ENCODE assay signal across 32 cellular contexts in the genomic region with DNA sequence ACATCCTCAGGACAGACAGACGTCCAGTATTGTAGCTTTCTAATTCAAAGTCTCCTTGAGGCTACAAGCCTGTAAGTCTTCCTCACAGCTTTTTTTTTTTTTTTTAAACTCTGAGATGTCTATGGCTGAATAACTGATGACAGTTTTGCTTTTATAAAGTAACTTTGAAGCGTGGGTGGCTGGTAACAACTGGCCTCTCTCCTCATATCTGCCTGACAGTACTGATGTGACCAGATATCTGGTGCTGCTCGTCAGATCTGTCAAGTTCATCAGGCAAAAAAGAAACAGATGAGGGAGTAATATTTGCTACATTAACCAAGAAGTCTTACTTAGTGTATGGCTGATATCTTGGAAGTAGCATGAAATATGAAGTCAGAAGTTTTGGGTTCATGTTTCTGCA.
"Had no signal": no experiment of that assay in that cellular context is flagged by ENCODE, and none has a peak within 500 bp of the region (broad histone marks: within the 10 kb centered on the region; RNA-seq: fewer than 3 reads in every experiment).

No MANE protein-coding gene starts in this region.

- H3K27ac Mint-ChIP-seq: activated B cell treated with CpG ODN at 0.5 μM for 24 hours; activated CD8-positive, alpha-beta T cell treated with anti-CD3 and anti-CD28 coated beads for 36 hours; activated naive CD4-positive, alpha-beta T cell treated with anti-CD3 and anti-CD28 coated beads, Interleukin-2, amount 50 U/mL, for 24 hours; activated naive CD8-positive, alpha-beta T cell treated with anti-CD3 and anti-CD28 coated beads for 36 hours; activated naive CD8-positive, alpha-beta T cell treated with anti-CD3 and anti-CD28 coated beads, Interleukin-2, amount 50 U/mL, for 24 hours; activated T-helper 17 cell treated with anti-CD3 and anti-CD28 coated beads, Interleukin-2, amount 50 U/mL, for 72 hours; brain; endodermal cell; T-cell; T-helper 1 cell treated with Interleukin-12 subunit alpha and Interleukin-12 subunit beta and Interleukin-4 antibody, amounts not matched to agents 30 μg/mL and 1 μg/mL, for 36 hours had no signal

- H3K4me1 Mint-ChIP-seq: activated B cell treated with CpG ODN at 0.5 μM for 24 hours; activated naive CD4-positive, alpha-beta T cell treated with anti-CD3 and anti-CD28 coated beads, Interleukin-2, amount 50 U/mL, for 24 hours; activated T-helper 17 cell treated with anti-CD3 and anti-CD28 coated beads, Interleukin-2, amount 50 U/mL, for 72 hours; brain; central memory CD8-positive, alpha-beta T cell; endodermal cell; T-cell had no signal

- H3K36me3 Mint-ChIP-seq: activated naive CD4-positive, alpha-beta T cell treated with anti-CD3 and anti-CD28 coated beads, Interleukin-2, amount 50 U/mL, for 24 hours; activated naive CD8-positive, alpha-beta T cell treated with anti-CD3 and anti-CD28 coated beads for 36 hours; T-cell had no signal

- H3K27me3 ChIP-seq: adrenal gland, ascending aorta, breast epithelium, cardiac muscle cell had no signal

- H3K9me3 ChIP-seq: adrenal gland, ascending aorta, breast epithelium had no signal

- H3K36me3 ChIP-seq: adrenal gland, ascending aorta, breast epithelium, cardiac muscle cell, WERI-Rb-1 had no signal

- DNase-seq: activated B cell treated with CpG ODN at 0.5 μM for 24 hours; activated CD4-positive, alpha-beta T cell treated with anti-CD3 and anti-CD28 coated beads for 48 hours; activated CD4-positive, alpha-beta T cell treated with anti-CD3 and anti-CD28 coated beads, Interleukin-2, amount 50 U/mL, for 1 hour; activated CD4-positive, alpha-beta T cell treated with anti-CD3 and anti-CD28 coated beads, Interleukin-2, amount 50 U/mL, for 48 hours; activated CD8-positive, alpha-beta memory T cell treated with anti-CD3 and anti-CD28 coated beads for 24 hours; activated CD8-positive, alpha-beta T cell treated with anti-CD3 and anti-CD28 coated beads for 36 hours; activated effector memory CD4-positive, alpha-beta T cell treated with Interleukin-2 at 50 U/mL for 16 hours; activated gamma-delta T cell treated with Interleukin-2 at 50 U/mL for 16 hours; activated naive CD4-positive, alpha-beta T cell treated with Interleukin-2 at 50 U/mL for 16 hours; activated naive CD8-positive, alpha-beta T cell treated with anti-CD3 and anti-CD28 coated beads for 36 hours; activated naive CD8-positive, alpha-beta T cell treated with anti-CD3 and anti-CD28 coated beads, Interleukin-2, amount 50 U/mL, for 24 hours; activated T-cell treated with anti-CD3 and anti-CD28 coated beads, Interleukin-2, amount 50 U/mL, for 4 hours; adrenal gland; cortex of kidney; dermis blood vessel endothelial cell; effector CD8-positive, alpha-beta T cell; endodermal cell; foreskin fibroblast; SW 1271; T-cell; T-helper 9 cell; WERI-Rb-1 had no signal

- H3K27me3 Mint-ChIP-seq: activated CD8-positive, alpha-beta T cell treated with anti-CD3 and anti-CD28 coated beads for 36 hours; activated naive CD4-positive, alpha-beta T cell treated with anti-CD3 and anti-CD28 coated beads, Interleukin-2, amount 50 U/mL, for 24 hours; activated naive CD8-positive, alpha-beta T cell treated with anti-CD3 and anti-CD28 coated beads, Interleukin-2, amount 50 U/mL, for 24 hours; brain had no signal

- ATAC-seq: activated CD4-positive, CD25-positive, alpha-beta regulatory T cell treated with anti-CD3 and anti-CD28 coated beads, Interleukin-2, amount 50 U/mL, for 24 hours; activated CD8-positive, alpha-beta T cell treated with anti-CD3 and anti-CD28 coated beads for 36 hours; activated naive CD8-positive, alpha-beta T cell treated with anti-CD3 and anti-CD28 coated beads, Interleukin-2, amount 50 U/mL, for 24 hours; activated T-cell treated with anti-CD3 and anti-CD28 coated beads, Interleukin-2, amount 50 U/mL, for 4 hours; activated T-helper 17 cell treated with anti-CD3 and anti-CD28 coated beads, Interleukin-2, amount 50 U/mL, for 72 hours; esophagus mucosa; T-cell had no signal

- H3K4me3 Mint-ChIP-seq: activated B cell treated with CpG ODN at 0.5 μM for 24 hours; activated CD8-positive, alpha-beta T cell treated with anti-CD3 and anti-CD28 coated beads for 36 hours; activated naive CD4-positive, alpha-beta T cell treated with anti-CD3 and anti-CD28 coated beads, Interleukin-2, amount 50 U/mL, for 24 hours; activated naive CD8-positive, alpha-beta T cell treated with anti-CD3 and anti-CD28 coated beads for 36 hours; activated naive CD8-positive, alpha-beta T cell treated with anti-CD3 and anti-CD28 coated beads, Interleukin-2, amount 50 U/mL, for 24 hours; activated T-cell treated with anti-CD3 and anti-CD28 coated beads, Interleukin-2, amount 50 U/mL, for 4 hours; activated T-helper 17 cell treated with anti-CD3 and anti-CD28 coated beads, Interleukin-2, amount 50 U/mL, for 72 hours; brain; central memory CD8-positive, alpha-beta T cell; endodermal cell; T-cell; T-helper 1 cell treated with Interleukin-12 subunit alpha and Interleukin-12 subunit beta and Interleukin-4 antibody, amounts not matched to agents 30 μg/mL and 1 μg/mL, for 36 hours had no signal

- H3K4me1 ChIP-seq: adrenal gland, ascending aorta, breast epithelium had no signal

- H3K27ac ChIP-seq: adrenal gland, ascending aorta, breast epithelium, cardiac muscle cell, WERI-Rb-1 had no signal

- H3K4me3 ChIP-seq: adrenal gland, ascending aorta, breast epithelium, cardiac muscle cell had no signal

- H3K9me3 Mint-ChIP-seq: activated B cell treated with CpG ODN at 0.5 μM for 24 hours; activated CD8-positive, alpha-beta T cell treated with anti-CD3 and anti-CD28 coated beads for 36 hours; activated naive CD4-positive, alpha-beta T cell treated with anti-CD3 and anti-CD28 coated beads, Interleukin-2, amount 50 U/mL, for 24 hours; activated naive CD8-positive, alpha-beta T cell treated with anti-CD3 and anti-CD28 coated beads, Interleukin-2, amount 50 U/mL, for 24 hours; activated T-cell treated with anti-CD3 and anti-CD28 coated beads, Interleukin-2, amount 50 U/mL, for 4 hours; activated T-helper 17 cell treated with anti-CD3 and anti-CD28 coated beads, Interleukin-2, amount 50 U/mL, for 72 hours; brain; central memory CD8-positive, alpha-beta T cell; endodermal cell; T-cell had no signal
